In the genomic region with DNA sequence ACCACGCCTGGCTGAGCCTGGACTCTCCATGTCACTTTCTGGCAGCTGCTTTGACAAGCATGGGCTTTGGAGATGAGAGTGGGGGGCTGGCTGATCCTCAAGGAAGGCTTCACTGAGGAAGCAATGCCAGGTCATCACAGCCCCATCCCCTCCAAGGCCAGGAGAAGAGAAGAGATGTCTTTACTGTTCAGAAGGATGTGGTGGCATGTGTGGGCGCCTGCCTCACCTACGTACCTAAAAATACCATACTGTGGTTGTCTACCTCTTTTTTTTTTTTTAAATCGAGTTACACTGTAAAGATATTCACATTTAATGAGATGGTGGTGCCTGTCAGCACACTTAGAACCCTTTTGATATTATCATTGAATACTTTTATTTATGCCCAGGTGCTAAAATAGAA, we compare ENCODE assay signal across 1 cellular context.
TF ChIP-seq lines count a peak whose summit lies in the region.

No MANE protein-coding gene starts in this region.

TF ChIP-seq in H1, 55 proteins besides CTCF, POLR2A, EP300 and RAD21:
- TF ChIP-seq POLR2AphosphoS5 (IDR thresholded peaks at IDR 0.05; ENCODE audit: low read depth, low read length) (no peak), HDAC6 (IDR thresholded peaks at IDR 0.05; ENCODE audit: low read depth, low read length) (no peak), SIX5 (IDR thresholded peaks at IDR 0.05; ENCODE audit: low read depth, low read length) (no peak), CREB1 (IDR thresholded peaks at IDR 0.05) (no peak), POU5F1 (IDR thresholded peaks at IDR 0.05; ENCODE audit: low read depth, low read length) (no peak), RFX5 (IDR thresholded peaks at IDR 0.05; ENCODE audit: borderline replicate concordance, low read depth, low read length) (no peak), KDM5A (IDR thresholded peaks at IDR 0.05; ENCODE audit: low read length) (no peak), KDM1A (IDR thresholded peaks at IDR 0.05; ENCODE audit: borderline replicate concordance, low read length) (no peak), MAFK (IDR thresholded peaks at IDR 0.05; ENCODE audit: low read depth, low read length) (no peak), NRF1 (IDR thresholded peaks at IDR 0.05; ENCODE audit: low read depth, low read length) (no peak), TEAD4 (IDR thresholded peaks at IDR 0.05; ENCODE audit: low read depth, low read length) (no peak), SIRT6 (IDR thresholded peaks at IDR 0.05; ENCODE audit: low read length) (no peak), PHF8 (conservative IDR thresholded peaks at IDR 0.05; ENCODE audit: low read depth, low read length) (no peak), SIN3A (conservative IDR thresholded peaks at IDR 0.05 in 1 of 2, IDR thresholded peaks at IDR 0.05 in 1 of 2; ENCODE audit: low read depth in 1 of 2, low read length in 2 of 2) (no peak)
- TF ChIP-seq, protein P1, sequence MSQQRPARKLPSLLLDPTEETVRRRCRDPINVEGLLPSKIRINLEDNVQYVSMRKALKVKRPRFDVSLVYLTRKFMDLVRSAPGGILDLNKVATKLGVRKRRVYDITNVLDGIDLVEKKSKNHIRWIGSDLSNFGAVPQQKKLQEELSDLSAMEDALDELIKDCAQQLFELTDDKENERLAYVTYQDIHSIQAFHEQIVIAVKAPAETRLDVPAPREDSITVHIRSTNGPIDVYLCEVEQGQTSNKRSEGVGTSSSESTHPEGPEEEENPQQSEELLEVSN (IDR thresholded peaks at IDR 0.05), result no peak
- TF ChIP-seq, protein P2, sequence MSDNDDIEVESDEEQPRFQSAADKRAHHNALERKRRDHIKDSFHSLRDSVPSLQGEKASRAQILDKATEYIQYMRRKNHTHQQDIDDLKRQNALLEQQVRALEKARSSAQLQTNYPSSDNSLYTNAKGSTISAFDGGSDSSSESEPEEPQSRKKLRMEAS (IDR thresholded peaks at IDR 0.05), result no peak
